ENCODE assay signal across 31 cellular contexts in genomic region chr7:108104324-108104723, GRCh38. TPM values are rescaled to one million over a fixed set of nuclear protein-coding genes. Genes with fewer than 3 reads are reported as not detected.
A peak's percentile ranks its signal among the peaks of the same experiment; 100 is the strongest.
DNase-seq lines count a peak whose midpoint lies in the region; ATAC-seq and TF ChIP-seq lines count a peak whose summit lies in the region.
"Had no signal": no experiment of that assay in that cellular context is flagged by ENCODE, and none has a peak within 500 bp of the region (broad histone marks: within the 10 kb centered on the region; RNA-seq: fewer than 3 reads in every experiment).

No MANE protein-coding gene starts in this region.

- H3K18ac ChIP-seq in H9 (ENCODE audit: insufficient read length, low read depth, low read length) = no peak overlapping the region

- H3K4me3 ChIP-seq in choroid plexus epithelial cell (ENCODE audit: low read depth, low read length) = no peak overlapping the region
- no peak overlapping the region for H3K4me3 ChIP-seq in transverse colon
- H3K4me3 ChIP-seq: ascending aorta, esophagus squamous epithelium had no signal

- H3K27me3 ChIP-seq in transverse colon (no peaks in the 10 kb centered on the region), H9 (ENCODE audit: insufficient read depth, low read length) (no peaks in the 10 kb centered on the region)
- H3K27me3 ChIP-seq: ascending aorta, esophagus squamous epithelium had no signal

- no peak overlapping the region for H2AFZ ChIP-seq in H9 (ENCODE audit: low read length)

- no peak overlapping the region for H3K56ac ChIP-seq in H9 (ENCODE audit: insufficient read length, low read depth, low read length)

- H4K91ac ChIP-seq in H9 (ENCODE audit: insufficient read length, low read depth, low read length) = no peak overlapping the region

- no peaks in the 10 kb centered on the region for H3K23me2 ChIP-seq in H9 (ENCODE audit: insufficient read length, low read depth, low read length, poor library complexity, severe bottlenecking)

- H3K23ac ChIP-seq in H9 (ENCODE audit: insufficient read length, low read depth, low read length) = no peak overlapping the region

- TF ChIP-seq POLR2A in transverse colon (IDR thresholded peaks at IDR 0.05) = no peak

- H4K8ac ChIP-seq in H9 (replicated peaks; ENCODE audit: insufficient read length, low read depth, low read length) = no peak overlapping the region

- H3K36me3 ChIP-seq in transverse colon = no peaks in the 10 kb centered on the region
- H3K36me3 ChIP-seq: ascending aorta, esophagus squamous epithelium had no signal

- 60 to 65% methylated on average over 4 to 7 of the region's 7 CpGs for WGBS in transverse colon (ENCODE audit: low coverage in 1 of 2), 2 donors
- WGBS in H9 (ENCODE audit: extremely low coverage, insufficient read length, low lambda C conversion rate) = no CpG with 5 or more reads among the region's 7 CpGs

- no peaks in the 10 kb centered on the region for H3K79me1 ChIP-seq in H9 (ENCODE audit: insufficient read depth, low read depth, low read length, poor library complexity, severe bottlenecking)

- no peaks in the 10 kb centered on the region for H3K9me3 Mint-ChIP-seq in activated CD8-positive, alpha-beta T cell treated with anti-CD3 and anti-CD28 coated beads, Interleukin-2, amount 10 ng/mL, durations not matched to agents 7 days and 5 days (ENCODE audit: insufficient read depth)
- H3K9me3 Mint-ChIP-seq in activated CD8-positive, alpha-beta T cell treated with anti-CD3 and anti-CD28 coated beads for 36 hours = no peaks in the 10 kb centered on the region
- H3K9me3 Mint-ChIP-seq in CD14-positive monocyte (peaks cover 0 to 2% (median 0%) of the 10 kb centered on the region in 7 donors), H9 (no peaks in the 10 kb centered on the region)
- H3K9me3 Mint-ChIP-seq: CD4-positive, alpha-beta T cell; nephron; stimulated activated memory B cell treated with anti-CD40 and anti-IgM and Interleukin-4, amounts not matched to agents 10 μg/mL and 1 μg/mL and 100 μg/mL, for 72 hours; T-helper 1 cell treated with Interleukin-12 subunit alpha and Interleukin-12 subunit beta and Interleukin-4 antibody, amounts not matched to agents 30 μg/mL and 1 μg/mL, for 36 hours had no signal

- no peaks in the 10 kb centered on the region for H3K4me1 Mint-ChIP-seq in activated CD8-positive, alpha-beta T cell treated with anti-CD3 and anti-CD28 coated beads, Interleukin-2, amount 10 ng/mL, durations not matched to agents 7 days and 5 days (ENCODE audit: low read depth)
- H3K4me1 Mint-ChIP-seq in activated CD8-positive, alpha-beta T cell treated with anti-CD3 and anti-CD28 coated beads for 36 hours (ENCODE audit: low read depth) = no peaks in the 10 kb centered on the region
- H3K4me1 Mint-ChIP-seq in CD14-positive monocyte (no peaks in the 10 kb centered on the region), H9 (no peaks in the 10 kb centered on the region)
- H3K4me1 Mint-ChIP-seq: stimulated activated memory B cell treated with anti-CD40 and anti-IgM and Interleukin-4, amounts not matched to agents 10 μg/mL and 1 μg/mL and 100 μg/mL, for 72 hours had no signal

- CTCF ChIA-PET in activated CD8-positive, alpha-beta T cell treated with anti-CD3 and anti-CD28 coated beads, Interleukin-2, amount 10 ng/mL, durations not matched to agents 7 days and 5 days (lab: Charles Lee) = interaction anchor here (1.0 kb wide), 1 partner anchor 42 kb away, joined by 7 read pairs; no protein-coding TSS in a partner anchor
- CTCF ChIA-PET in activated CD8-positive, alpha-beta T cell treated with anti-CD3 and anti-CD28 coated beads for 36 hours (lab: Charles Lee) = interaction anchor here (0.6 to 1.7 kb wide), 2 partner anchors 41 to 652 kb away, joined by 3 to 9 read pairs; no protein-coding TSS in a partner anchor

- intact Hi-C loops in activated CD8-positive, alpha-beta T cell treated with anti-CD3 and anti-CD28 coated beads for 36 hours (cut with micrococcal nuclease) = no loop called here
- intact Hi-C loops in left ventricle myocardium superior (cut with micrococcal nuclease) = no loop called here
- intact Hi-C loops in transverse colon (cut with DNase I; ENCODE audit: low total_unique reads) = no loop called here
- intact Hi-C loops in CD14-positive monocyte (cut with micrococcal nuclease) = no loop called here

- no peak for TF ChIP-seq EP300 in transverse colon (IDR thresholded peaks at IDR 0.05; ENCODE audit: low read depth)

- no peak overlapping the region for H3K4me3 Mint-ChIP-seq in activated CD8-positive, alpha-beta T cell treated with anti-CD3 and anti-CD28 coated beads, Interleukin-2, amount 10 ng/mL, durations not matched to agents 7 days and 5 days
- H3K4me3 Mint-ChIP-seq in activated CD8-positive, alpha-beta T cell treated with anti-CD3 and anti-CD28 coated beads for 36 hours = no peak overlapping the region
- no peak overlapping the region for H3K4me3 Mint-ChIP-seq in CD14-positive monocyte
- no peak overlapping the region for H3K4me3 Mint-ChIP-seq in H9
- H3K4me3 Mint-ChIP-seq: activated naive CD8-positive, alpha-beta T cell; CD4-positive, alpha-beta T cell; nephron; stimulated activated memory B cell treated with anti-CD40 and anti-IgM and Interleukin-4, amounts not matched to agents 10 μg/mL and 1 μg/mL and 100 μg/mL, for 72 hours; T-helper 1 cell treated with Interleukin-12 subunit alpha and Interleukin-12 subunit beta and Interleukin-4 antibody, amounts not matched to agents 30 μg/mL and 1 μg/mL, for 36 hours had no signal

- peak; percentile 2 for DNase-seq in activated CD8-positive, alpha-beta T cell treated with anti-CD3 and anti-CD28 coated beads, Interleukin-2, amount 10 ng/mL, durations not matched to agents 7 days and 5 days
- no peak for DNase-seq in activated CD8-positive, alpha-beta T cell treated with anti-CD3 and anti-CD28 coated beads for 36 hours
- peak; percentile 55 for DNase-seq in choroid plexus epithelial cell (ENCODE audit: low read depth)
- peak; percentile 47 for DNase-seq in left ventricle myocardium superior
- DNase-seq in transverse colon = no peak
- no peak for DNase-seq in CD14-positive monocyte (ENCODE audit: low spot score)
- no peak for DNase-seq in H9
- DNase-seq: activated T-cell treated with anti-CD3 and anti-CD28 coated beads for 4 hours; CD4-positive, alpha-beta T cell; central memory CD4-positive, alpha-beta T cell; esophagus squamous epithelium; H7; islet precursor cell; KBM-7; NCI-H2029 treated with DMSO at 0.1 percent for 48 hours; NCI-H345; NCI-H82; retina; RPMI8226; SK-N-SH; stimulated activated CD4-positive, alpha-beta T cell treated with anti-CD3 and anti-CD28 coated beads, Interleukin-12 subunit alpha, Interleukin-12 subunit beta, amount 100 ng/mL, for 4 hours; stimulated activated CD4-positive, alpha-beta T cell treated with anti-CD3 and anti-CD28 coated beads, Interleukin-4, amount 100 ng/mL, for 24 hours had no signal

- H3K9me3 ChIP-seq in transverse colon = no peaks in the 10 kb centered on the region
- no peaks in the 10 kb centered on the region for H3K9me3 ChIP-seq in H9 (ENCODE audit: control insufficient read depth, low read depth, low read length)
- H3K9me3 ChIP-seq: ascending aorta, esophagus squamous epithelium, SK-N-SH had no signal

- H2BK15ac ChIP-seq in H9 (ENCODE audit: low read depth, low read length) = no peak overlapping the region

- in situ Hi-C loops in transverse colon (cut with MboI; ENCODE audit: low pct_ligation_motif_present in 1 of 4, low pct_unique_long_range_greater_than_20kb in 1 of 4, low sequenced_read_pairs in 3 of 4) = no loop called here

- H3K79me2 ChIP-seq in H9 (ENCODE audit: insufficient read depth, low read length) = no peaks in the 10 kb centered on the region

- no peak overlapping the region for H3K27ac Mint-ChIP-seq in activated CD8-positive, alpha-beta T cell treated with anti-CD3 and anti-CD28 coated beads, Interleukin-2, amount 10 ng/mL, durations not matched to agents 7 days and 5 days
- no peak overlapping the region for H3K27ac Mint-ChIP-seq in activated CD8-positive, alpha-beta T cell treated with anti-CD3 and anti-CD28 coated beads for 36 hours
- H3K27ac Mint-ChIP-seq in CD14-positive monocyte (peak overlapping the region in 1 of 7 donors; percentile 57), H9 (no peak overlapping the region)
- H3K27ac Mint-ChIP-seq: activated naive CD8-positive, alpha-beta T cell; CD4-positive, alpha-beta T cell; nephron; stimulated activated memory B cell treated with anti-CD40 and anti-IgM and Interleukin-4, amounts not matched to agents 10 μg/mL and 1 μg/mL and 100 μg/mL, for 72 hours; T-helper 1 cell treated with Interleukin-12 subunit alpha and Interleukin-12 subunit beta and Interleukin-4 antibody, amounts not matched to agents 30 μg/mL and 1 μg/mL, for 36 hours had no signal

- no peak for ATAC-seq in activated CD8-positive, alpha-beta T cell treated with anti-CD3 and anti-CD28 coated beads, Interleukin-2, amount 10 ng/mL, durations not matched to agents 7 days and 5 days
- ATAC-seq in activated CD8-positive, alpha-beta T cell treated with anti-CD3 and anti-CD28 coated beads for 36 hours = no peak
- peak; percentile 94 for ATAC-seq in left ventricle myocardium superior
- ATAC-seq in HG02571 (IDR thresholded peaks at IDR 0.05; ENCODE audit: unreplicated experiment) = no peak
- ATAC-seq: stimulated activated memory B cell treated with anti-CD40 and anti-IgM and Interleukin-4, amounts not matched to agents 10 μg/mL and 1 μg/mL and 100 μg/mL, for 72 hours had no signal

- no peaks in the 10 kb centered on the region for H4K20me1 ChIP-seq in H9 (ENCODE audit: control insufficient read depth, insufficient read depth, insufficient read length)

- no peak overlapping the region for H2BK120ac ChIP-seq in H9 (ENCODE audit: low read depth, low read length, poor library complexity, severe bottlenecking)

- POLR2A ChIA-PET in activated CD8-positive, alpha-beta T cell treated with anti-CD3 and anti-CD28 coated beads, Interleukin-2, amount 10 ng/mL, durations not matched to agents 7 days and 5 days (lab: Charles Lee) = no interaction called here
- POLR2A ChIA-PET in activated CD8-positive, alpha-beta T cell treated with anti-CD3 and anti-CD28 coated beads for 36 hours (lab: Charles Lee) = no interaction called here

- H3K4me2 ChIP-seq in H9 (ENCODE audit: insufficient read depth, insufficient read length, low read length) = no peak overlapping the region
- H3K4me2 ChIP-seq: SK-N-SH had no signal

- peak overlapping the region in 3 of 4 donors; percentile 6 to 30 (median 18) for H3K27ac ChIP-seq in transverse colon
- H3K27ac ChIP-seq in H9 (ENCODE audit: insufficient read length, low read depth, low read length) = no peak overlapping the region
- H3K27ac ChIP-seq: 22Rv1, ascending aorta had no signal

- H2BK20ac ChIP-seq in H9 (ENCODE audit: low read depth, low read length, poor library complexity, severe bottlenecking) = no peak overlapping the region

- no peak overlapping the region for H4K5ac ChIP-seq in H9 (ENCODE audit: insufficient read length, low read depth, low read length)

- H3K14ac ChIP-seq in H9 (ENCODE audit: insufficient read depth, low read length) = no peak overlapping the region

- H3T11ph ChIP-seq in H9 (ENCODE audit: low read length) = no peak overlapping the region

- no peak overlapping the region for H2AK5ac ChIP-seq in H9 (ENCODE audit: insufficient read length, low read length)

- no peaks in the 10 kb centered on the region for H3K36me3 Mint-ChIP-seq in activated CD8-positive, alpha-beta T cell treated with anti-CD3 and anti-CD28 coated beads, Interleukin-2, amount 10 ng/mL, durations not matched to agents 7 days and 5 days (ENCODE audit: low read depth)
- H3K36me3 Mint-ChIP-seq in activated CD8-positive, alpha-beta T cell treated with anti-CD3 and anti-CD28 coated beads for 36 hours (ENCODE audit: low read depth) = no peaks in the 10 kb centered on the region
- H3K36me3 Mint-ChIP-seq in CD14-positive monocyte = no peaks in the 10 kb centered on the region
- no peaks in the 10 kb centered on the region for H3K36me3 Mint-ChIP-seq in H9 (ENCODE audit: insufficient read depth in 1 of 3, low read depth in 3 of 3)
- H3K36me3 Mint-ChIP-seq: activated naive CD8-positive, alpha-beta T cell; stimulated activated memory B cell treated with anti-CD40 and anti-IgM and Interleukin-4, amounts not matched to agents 10 μg/mL and 1 μg/mL and 100 μg/mL, for 72 hours had no signal

- H3K9ac ChIP-seq in H9 (ENCODE audit: extremely low read depth, insufficient read length, low read length) = no peak overlapping the region
- H3K9ac ChIP-seq: SK-N-SH had no signal

- H3K27me3 Mint-ChIP-seq in activated CD8-positive, alpha-beta T cell treated with anti-CD3 and anti-CD28 coated beads, Interleukin-2, amount 10 ng/mL, durations not matched to agents 7 days and 5 days (ENCODE audit: low read depth) = peaks cover 7% of the 10 kb centered on the region
- H3K27me3 Mint-ChIP-seq in activated CD8-positive, alpha-beta T cell treated with anti-CD3 and anti-CD28 coated beads for 36 hours = no peaks in the 10 kb centered on the region
- H3K27me3 Mint-ChIP-seq in CD14-positive monocyte (ENCODE audit: low read depth in 3 of 3) = peaks cover 0 to 2% (median 1%) of the 10 kb centered on the region in 3 donors
- H3K27me3 Mint-ChIP-seq in H9 (ENCODE audit: low read depth) = no peaks in the 10 kb centered on the region; the same call in 1 of the 2 replicates
- H3K27me3 Mint-ChIP-seq: activated naive CD8-positive, alpha-beta T cell had no signal

- no peak overlapping the region for H2BK12ac ChIP-seq in H9 (ENCODE audit: insufficient read length, low read depth, low read length)

- TF ChIP-seq CTCF in activated CD8-positive, alpha-beta T cell treated with anti-CD3 and anti-CD28 coated beads for 36 hours (IDR thresholded peaks at IDR 0.05) = no peak
- no peak for TF ChIP-seq CTCF in choroid plexus epithelial cell (conservative IDR thresholded peaks at IDR 0.05; ENCODE audit: low read depth, low read length)
- TF ChIP-seq CTCF in transverse colon (IDR thresholded peaks at IDR 0.05) = no peak
- TF ChIP-seq CTCF in CD14-positive monocyte (IDR thresholded peaks at IDR 0.05) = no peak
- TF ChIP-seq CTCF in H9 (conservative IDR thresholded peaks at IDR 0.05) = no peak

- no peak overlapping the region for H3K4ac ChIP-seq in H9 (ENCODE audit: low read depth, low read length)

- H3K4me1 ChIP-seq in transverse colon (peaks cover 0 to 2% (median 0%) of the 10 kb centered on the region in 4 donors), H9 (ENCODE audit: insufficient read depth, low read length) (no peaks in the 10 kb centered on the region)
- H3K4me1 ChIP-seq: ascending aorta, esophagus squamous epithelium had no signal

- H2BK5ac ChIP-seq in H9 (ENCODE audit: insufficient read length, low read length) = no peak overlapping the region

RNA-seq across cellular contexts. Expression of gene LAMB4, which starts 25.8 kb away (rescaled TPM):
- not detected for total RNA-seq in activated CD8-positive, alpha-beta T cell treated with anti-CD3 and anti-CD28 coated beads, Interleukin-2, amount 10 ng/mL, durations not matched to agents 7 days and 5 days
- total RNA-seq in activated CD8-positive, alpha-beta T cell treated with anti-CD3 and anti-CD28 coated beads for 36 hours = not detected
- total RNA-seq in left ventricle myocardium superior (0.22 TPM), transverse colon (not detected), H9 (2021) (not detected in 2 replicates)
- polyA plus RNA-seq in CD14-positive monocyte = not detected
- total RNA-seq: ascending aorta, H7, HT-29, ureter had no signal

Comparison
In these comparisons a context has a peak if more than half of its experiments do, and no peak if none do; other contexts are left out.
1. DNase-seq: peak in activated CD8-positive, alpha-beta T cell treated with anti-CD3 and anti-CD28 coated beads, Interleukin-2, amount 10 ng/mL, durations not matched to agents 7 days and 5 days (single experiment), choroid plexus epithelial cell (single experiment) and left ventricle myocardium superior (single experiment); none in activated CD8-positive, alpha-beta T cell treated with anti-CD3 and anti-CD28 coated beads for 36 hours (single experiment), transverse colon (single experiment), CD14-positive monocyte (single experiment) and H9 (single experiment).